Comparison of ENCODE assay signal across 9 cellular contexts in genomic region chr7:128406147-128406985, GRCh38. TPM values are rescaled to one million over a fixed set of nuclear protein-coding genes. Genes with fewer than 3 reads are reported as not detected.
DNase-seq lines count a peak whose midpoint lies in the region; ATAC-seq and TF ChIP-seq lines count a peak whose summit lies in the region.
"Had no signal": no experiment of that assay in that cellular context is flagged by ENCODE, and none has a peak within 500 bp of the region (broad histone marks: within the 10 kb centered on the region; RNA-seq: fewer than 3 reads in every experiment).

No MANE protein-coding gene starts in this region.

- 58 to 100% methylated on average over 2 to 10 of the region's 29 CpGs for WGBS in gastroesophageal sphincter (ENCODE audit: low coverage in 1 of 2), 2 donors

- no peak for TF ChIP-seq CTCF in gastroesophageal sphincter (IDR thresholded peaks at IDR 0.05)

- H3K27me3 ChIP-seq in gastroesophageal sphincter: no peaks in the 10 kb centered on the region
- H3K27me3 ChIP-seq: pancreas had no signal

- peak overlapping the region in 3 of 4 donors; percentile 89 to 94 (median 93) for H3K27ac ChIP-seq in gastroesophageal sphincter
- H3K27ac ChIP-seq: pancreas had no signal

- DNase-seq in NCI-H1417 (lab: John Stamatoyannopoulos, UW): peak in 2 of 3 experiments; percentile 41 to 48
- no peak for DNase-seq in NCI-H1417 treated with DMSO at 0.1 percent for 48 hours (lab: John Stamatoyannopoulos, UW)
- DNase-seq in T-cell: peak in 1 of 34 experiments; percentile 11
- DNase-seq in GM03348 (ENCODE audit: low spot score): no peak
- no peak for DNase-seq in T1000 (lab: John Stamatoyannopoulos, UW)

- H3K4me3 Mint-ChIP-seq in T-cell: peak overlapping the region; percentile 74 to 83 (median 76)
- peak overlapping the region; percentile 88 for H3K4me3 Mint-ChIP-seq in stimulated activated memory B cell treated with anti-CD40 and anti-IgM and Interleukin-4, amounts not matched to agents 10 μg/mL and 1 μg/mL and 100 μg/mL, for 72 hours

- H3K4me3 ChIP-seq in gastroesophageal sphincter: peak overlapping the region; percentile 31 to 87

- H3K36me3 Mint-ChIP-seq in T-cell: peaks cover 4% of the 10 kb centered on the region
- peaks cover 11% of the 10 kb centered on the region for H3K36me3 Mint-ChIP-seq in stimulated activated memory B cell treated with anti-CD40 and anti-IgM and Interleukin-4, amounts not matched to agents 10 μg/mL and 1 μg/mL and 100 μg/mL, for 72 hours

- H3K27ac Mint-ChIP-seq in T-cell: peak overlapping the region; percentile 79 to 92
- H3K27ac Mint-ChIP-seq in stimulated activated memory B cell treated with anti-CD40 and anti-IgM and Interleukin-4, amounts not matched to agents 10 μg/mL and 1 μg/mL and 100 μg/mL, for 72 hours: peak overlapping the region; percentile 79

- ATAC-seq in T-cell (replicated peaks in 1 of 4) (no peak), gastroesophageal sphincter (no peak), HG03135 (IDR thresholded peaks at IDR 0.05; ENCODE audit: unreplicated experiment) (no peak)
- ATAC-seq in stimulated activated memory B cell treated with anti-CD40 and anti-IgM and Interleukin-4, amounts not matched to agents 10 μg/mL and 1 μg/mL and 100 μg/mL, for 72 hours: peak; percentile 9

- peaks cover 0 to 10% of the 10 kb centered on the region in 2 donors for H3K36me3 ChIP-seq in gastroesophageal sphincter
- H3K36me3 ChIP-seq: pancreas had no signal

- CTCF ChIA-PET in T-cell (lab: Charles Lee): interaction anchor here in 1 of 2 donors (0.6 kb wide), 1 partner anchor 20 kb away, joined by 4 read pairs; no protein-coding TSS in a partner anchor

- H3K9me3 ChIP-seq in gastroesophageal sphincter: no peaks in the 10 kb centered on the region
- H3K9me3 ChIP-seq: pancreas had no signal

- no peak for TF ChIP-seq EP300 in gastroesophageal sphincter (IDR thresholded peaks at IDR 0.05)

- H3K4me1 Mint-ChIP-seq in T-cell: peaks cover 48 to 58% (median 55%) of the 10 kb centered on the region in 3 donors
- peaks cover 57% of the 10 kb centered on the region for H3K4me1 Mint-ChIP-seq in stimulated activated memory B cell treated with anti-CD40 and anti-IgM and Interleukin-4, amounts not matched to agents 10 μg/mL and 1 μg/mL and 100 μg/mL, for 72 hours

- POLR2A ChIA-PET in T-cell (lab: Charles Lee): no interaction called here

- no peaks in the 10 kb centered on the region for H3K27me3 Mint-ChIP-seq in T-cell
- no peaks in the 10 kb centered on the region for H3K27me3 Mint-ChIP-seq in stimulated activated memory B cell treated with anti-CD40 and anti-IgM and Interleukin-4, amounts not matched to agents 10 μg/mL and 1 μg/mL and 100 μg/mL, for 72 hours

- peaks cover 0 to 74% (median 34%) of the 10 kb centered on the region in 3 donors for H3K4me1 ChIP-seq in gastroesophageal sphincter

- H3K9me3 Mint-ChIP-seq in T-cell: no peaks in the 10 kb centered on the region
- H3K9me3 Mint-ChIP-seq in stimulated activated memory B cell treated with anti-CD40 and anti-IgM and Interleukin-4, amounts not matched to agents 10 μg/mL and 1 μg/mL and 100 μg/mL, for 72 hours: no peaks in the 10 kb centered on the region

- no peak for TF ChIP-seq POLR2A in gastroesophageal sphincter (IDR thresholded peaks at IDR 0.05)

RNA-seq across cellular contexts. Expression of gene IMPDH1, which starts 3.4 kb away (rescaled TPM):
- total RNA-seq in T-cell (10 to 100 TPM; 39.9 to 73.3 (median 65.6) TPM), gastroesophageal sphincter (10 to 100 TPM; 36.9 to 87.1 (median 43.3) TPM)

RNA-seq across cellular contexts. Expression of gene PRRT4, which starts 44.9 kb away (rescaled TPM):
- total RNA-seq in T-cell (1 to 10 TPM in 1 of 5 donors, under 1 TPM in 4; 0.15 to 1.1 (median 0.65) TPM), gastroesophageal sphincter (1 to 10 TPM in 1 of 4 donors, under 1 TPM in 3; 0.40 to 1.2 (median 0.82) TPM)

RNA-seq across cellular contexts. Expression of gene HILPDA, which starts 49.3 kb away (rescaled TPM):
- total RNA-seq in T-cell: 1 to 10 TPM; 2.0 to 4.8 (median 3.3) TPM
- total RNA-seq in gastroesophageal sphincter: 10 to 100 TPM in 1 of 4 donors, 1 to 10 TPM in 3; 2.8 to 19.0 (median 6.6) TPM

Comparison
In these comparisons a context has a peak if more than half of its experiments do, and no peak if none do; other contexts are left out.
1. DNase-seq: peak in NCI-H1417 (2 of 3); none in NCI-H1417 treated with DMSO at 0.1 percent for 48 hours (single experiment), GM03348 (single experiment) and T1000 (single experiment).